19 cellular contexts compared by ENCODE assay signal in the genomic region with DNA sequence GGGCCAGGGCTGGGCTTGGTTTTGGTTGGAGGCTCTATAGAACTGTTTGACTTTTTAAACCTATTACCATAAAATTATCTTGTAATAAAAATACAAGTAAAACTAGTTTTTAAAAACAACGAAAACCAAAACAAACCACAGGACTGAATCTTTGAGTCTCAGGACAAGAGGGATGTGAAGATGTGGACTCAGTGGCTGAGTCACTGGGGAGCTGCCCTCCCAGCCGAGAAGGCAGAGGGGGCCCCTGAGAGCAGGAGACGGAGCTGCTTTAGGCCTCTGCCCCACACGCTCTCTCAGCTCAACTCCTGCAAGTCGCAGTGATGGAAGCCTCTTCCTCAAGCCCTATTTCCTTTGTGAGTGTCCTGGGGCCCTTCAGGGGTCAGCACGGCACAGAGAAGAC.
"Had no signal": no experiment of that assay in that cellular context is flagged by ENCODE, and none has a peak within 500 bp of the region (broad histone marks: within the 10 kb centered on the region; RNA-seq: fewer than 3 reads in every experiment).

No MANE protein-coding gene starts in this region.

- H3K27me3 ChIP-seq: body of pancreas, thyroid gland had no signal

- ATAC-seq: body of pancreas; mucosa of descending colon; naive thymus-derived CD4-positive, alpha-beta T cell; stimulated activated memory B cell treated with anti-CD40 and anti-IgM and Interleukin-4, amounts not matched to agents 10 μg/mL and 1 μg/mL and 100 μg/mL, for 72 hours; T-cell had no signal

- H3K4me3 ChIP-seq: body of pancreas, left ventricle myocardium inferior, mucosa of descending colon, thyroid gland had no signal

- H3K36me3 ChIP-seq: neutrophil had no signal

- H3K27ac ChIP-seq: body of pancreas, epithelial cell of prostate, left ventricle myocardium inferior, neutrophil, thyroid gland, WERI-Rb-1 had no signal

- H3K9me3 ChIP-seq: body of pancreas, left ventricle myocardium inferior, mucosa of descending colon, neutrophil, thyroid gland had no signal

- DNase-seq: activated CD4-positive, alpha-beta T cell treated with anti-CD3 and anti-CD28 coated beads, Interleukin-2, amount 50 U/mL, for 48 hours; activated naive CD4-positive, alpha-beta T cell treated with anti-CD3 and anti-CD28 coated beads, Interleukin-2, amount 50 U/mL, for 16 hours; activated T-cell treated with anti-CD3 and anti-CD28 coated beads, Interleukin-2, amount 50 U/mL, for 1 hour; body of pancreas; central memory CD4-positive, alpha-beta T cell; effector memory CD4-positive, alpha-beta T cell; hippocampal formation; left ventricle myocardium inferior; mucosa of descending colon; naive thymus-derived CD4-positive, alpha-beta T cell; retina; stimulated activated CD4-positive, alpha-beta T cell treated with anti-CD3 and anti-CD28 coated beads, Interleukin-2, amount 100 ng/mL, for 48 hours; T-cell; T1000; thyroid gland; WERI-Rb-1 had no signal

- H3K4me1 ChIP-seq: body of pancreas, left ventricle myocardium inferior, thyroid gland had no signal
